ENCODE assay signal across 8 cellular contexts in genomic region chr2:171159326-171160118, GRCh38. TPM values are rescaled to one million over a fixed set of nuclear protein-coding genes. Genes with fewer than 3 reads are reported as not detected.
DNase-seq lines count a peak whose midpoint lies in the region; ATAC-seq, FAIRE-seq and TF ChIP-seq lines count a peak whose summit lies in the region.

No MANE protein-coding gene starts in this region.

- no peaks in the 10 kb centered on the region for H3K36me3 ChIP-seq in HepG2 (replicated peaks in 1 of 2; ENCODE audit: control insufficient read depth in 1 of 2, insufficient read depth in 2 of 2, low read length in 2 of 2)

- WGBS in HepG2 (ENCODE audit: low lambda C conversion rate): under 1% methylated on average over 38 of the region's 38 CpGs

- peak; percentile 40; the same call in 1 of the 2 replicates for TF ChIP-seq RAD21 in HepG2 (CRISPR knock-in tag; IDR thresholded peaks at IDR 0.05)

- H4K20me1 ChIP-seq in HepG2 (ENCODE audit: insufficient read depth, low read length): peaks cover 45% of the 10 kb centered on the region

- peaks cover 60% of the 10 kb centered on the region for H3K4me1 ChIP-seq in HepG2 (ENCODE audit: insufficient read depth, low read length)

- H3K27ac ChIP-seq in HepG2 (ENCODE audit: extremely low read length, insufficient read depth, low read length): peak overlapping the region; percentile 96

- intact Hi-C loops in HepG2 (cut with micrococcal nuclease; ENCODE audit: unreplicated experiment): loop anchor here (1.0 to 5.0 kb wide), 4 partner anchors 72 to 273 kb away; partner anchors contain the start of genes DCAF17 and METTL8

- TF ChIP-seq CTCF in HFF-Myc (IDR thresholded peaks at IDR 0.05; ENCODE audit: low read depth, low read length, missing control alignments): peak; percentile 55
- TF ChIP-seq CTCF in HepG2 (CRISPR knock-in tag; IDR thresholded peaks at IDR 0.05): peak; percentile 78

- H3K27me3 ChIP-seq in HepG2 (ENCODE audit: control insufficient read depth in 1 of 2, insufficient read depth in 2 of 2, low read length in 2 of 2): no peaks in the 10 kb centered on the region; a peak in 1 of 5 replicates

- TF ChIP-seq EP300 in HepG2 (IDR thresholded peaks at IDR 0.05; ENCODE audit: low read depth in 2 of 2, low read length in 2 of 2) (peak in 1 of 2 experiments; percentile 17; a peak in 1 of 4 replicates), HepG2 (CRISPR knock-in tag; IDR thresholded peaks at IDR 0.05; ENCODE audit: borderline replicate concordance) (no peak)

- peak; percentile 77 to 88 for TF ChIP-seq POLR2A in HepG2 (IDR thresholded peaks at IDR 0.05; ENCODE audit: insufficient read depth in 1 of 2, low read depth in 2 of 2, low read length in 2 of 2)

- H3K9ac ChIP-seq in HepG2 (ENCODE audit: insufficient read depth, low read depth, low read length): peak overlapping the region; percentile 95

- POLR2A ChIA-PET in HepG2 (lab: Yijun Ruan, JAX): interaction anchor here (0.7 to 3.3 kb wide), 11 partner anchors 8 to 274 kb away, joined by 3 to 24 read pairs (median 6); partner anchors contain the start of genes DCAF17, GORASP2 and METTL8

- H2AFZ ChIP-seq in HepG2 (ENCODE audit: low read length): no peak overlapping the region

- peak; percentile 63 for ATAC-seq in HepG2

- DNase-seq in GF-D8 (lab: John Stamatoyannopoulos, UW) (peak; percentile 34), HFF-Myc (ENCODE audit: extremely low read depth, low read depth) (peak; percentile 17), NCI-H2227 treated with DMSO at 0.1 percent for 48 hours (lab: John Stamatoyannopoulos, UW) (peak; percentile 82), dedifferentiated amniotic fluid mesenchymal stem cell (ENCODE audit: extremely low spot score) (peak; percentile 64), HepG2 (ENCODE audit: low spot score) (peak; percentile 66), HPDE6-E6E7 (ENCODE audit: extremely low spot score) (no peak)
- DNase-seq in activated CD4-positive, alpha-beta T cell treated with anti-CD3 and anti-CD28 coated beads, Interleukin-2, amount 50 U/mL, for 1 hour: peak; percentile 52
- peak; percentile 24 for DNase-seq in stimulated activated CD4-positive, alpha-beta T cell treated with anti-CD3 and anti-CD28 coated beads, Interleukin-2, amount 100 ng/mL, for 4 hours (ENCODE audit: low read depth)

- H3K4me2 ChIP-seq in HepG2 (ENCODE audit: low read depth, low read length): peak overlapping the region; percentile 84

- peaks cover 62% of the 10 kb centered on the region for H3K79me2 ChIP-seq in HepG2 (ENCODE audit: insufficient read depth, low read length)

- H3K9me3 ChIP-seq in HepG2 (ENCODE audit: low read length): no peaks in the 10 kb centered on the region

- no peak for FAIRE-seq in HepG2 (lab: Jason Lieb, UNC)

- BruUV-seq in HepG2 (replicated peaks; lab: Mats Ljungman, UMichigan): no TSS peak

- CTCF ChIA-PET in HepG2 (lab: Yijun Ruan, JAX; ENCODE audit: low intra/inter-chr PET ratio, low total read pairs): no interaction called here

- in situ Hi-C loops in HepG2 (cut with HindIII; ENCODE audit: extremely low pct_ligation_motif_present, low pct_unique_long_range_greater_than_20kb): loop anchor here (5.0 to 10.0 kb wide), 3 partner anchors 187 to 445 kb away; partner anchors contain the start of gene SP5

- H3K4me3 ChIP-seq in HFF-Myc (replicated peaks; ENCODE audit: low read depth, low read length) (peak overlapping the region; percentile 86), HepG2 (replicated peaks in 1 of 3; ENCODE audit: insufficient read depth in 1 of 3, low read depth in 2 of 3, low read length in 3 of 3) (peak overlapping the region; percentile 73 to 91 (median 90))

TF ChIP-seq in HepG2, 621 proteins besides CTCF, POLR2A, EP300 and RAD21 (continues in another document):
- peak; percentile 68 for TF ChIP-seq ZSCAN31 (CRISPR knock-in tag; IDR thresholded peaks at IDR 0.05; ENCODE audit: low read depth)
- TF ChIP-seq IRF2 (CRISPR knock-in tag; IDR thresholded peaks at IDR 0.05): no peak; the same call in 1 of the 2 replicates
- 0 out of 2 replicates have a peak, but pooled peaks have one; percentile 12 for TF ChIP-seq ZSCAN30 (CRISPR knock-in tag; IDR thresholded peaks at IDR 0.05)
- TF ChIP-seq RNF219 (CRISPR knock-in tag; IDR thresholded peaks at IDR 0.05): peak; percentile 38; the same call in 1 of the 2 replicates
- no peak for TF ChIP-seq MAF1 (CRISPR knock-in tag; IDR thresholded peaks at IDR 0.05; ENCODE audit: borderline replicate concordance)
- TF ChIP-seq ZNF414 (CRISPR knock-in tag; IDR thresholded peaks at IDR 0.05): no peak
- TF ChIP-seq NFKB2 (CRISPR knock-in tag; IDR thresholded peaks at IDR 0.05; ENCODE audit: borderline replicate concordance): peak; percentile 51; the same call in 1 of the 2 replicates
- TF ChIP-seq ZNF777 (CRISPR knock-in tag; IDR thresholded peaks at IDR 0.05): no peak
- TF ChIP-seq ZNF552 (CRISPR knock-in tag; IDR thresholded peaks at IDR 0.05; ENCODE audit: borderline replicate concordance): no peak
- TF ChIP-seq ZNF589 (CRISPR knock-in tag; conservative IDR thresholded peaks at IDR 0.05): no peak
- TF ChIP-seq ATM (IDR thresholded peaks at IDR 0.05; ENCODE audit: borderline replicate concordance): no peak
- 0 out of 2 replicates have a peak, but pooled peaks have one; percentile 53 for TF ChIP-seq MYC (CRISPR knock-in tag; IDR thresholded peaks at IDR 0.05; ENCODE audit: borderline replicate concordance)
- no peak for TF ChIP-seq NFRKB (IDR thresholded peaks at IDR 0.05)
- TF ChIP-seq TCF12 (IDR thresholded peaks at IDR 0.05): no peak
- TF ChIP-seq TCF12 (CRISPR knock-in tag; IDR thresholded peaks at IDR 0.05): 0 out of 2 replicates have a peak, but pooled peaks have one; percentile 44
- no peak for TF ChIP-seq ZNF367 (CRISPR knock-in tag; IDR thresholded peaks at IDR 0.05; ENCODE audit: borderline replicate concordance)
- TF ChIP-seq ZNF331 (CRISPR knock-in tag; IDR thresholded peaks at IDR 0.05): no peak
- no peak for TF ChIP-seq ZNF460 (CRISPR knock-in tag; IDR thresholded peaks at IDR 0.05; ENCODE audit: borderline replicate concordance)
- TF ChIP-seq ZNF746 (CRISPR knock-in tag; IDR thresholded peaks at IDR 0.05): no peak
- TF ChIP-seq MAZ (IDR thresholded peaks at IDR 0.05; ENCODE audit: borderline replicate concordance, low read depth, low read length): 0 out of 2 replicates have a peak, but pooled peaks have one; percentile 72
- TF ChIP-seq MAZ (CRISPR knock-in tag; IDR thresholded peaks at IDR 0.05; ENCODE audit: low read depth): no peak; the same call in 1 of the 2 replicates
- no peak for TF ChIP-seq FOXM1 (CRISPR knock-in tag; IDR thresholded peaks at IDR 0.05)
- TF ChIP-seq CBX5 (CRISPR knock-in tag; IDR thresholded peaks at IDR 0.05; ENCODE audit: borderline replicate concordance): 0 out of 2 replicates have a peak, but pooled peaks have one; percentile 11
- peak; percentile 91 for TF ChIP-seq KDM5A (IDR thresholded peaks at IDR 0.05; ENCODE audit: borderline replicate concordance, low read length)
- TF ChIP-seq MAFF (IDR thresholded peaks at IDR 0.05; ENCODE audit: low read depth, low read length): no peak

RNA-seq across cellular contexts. Expression of gene TLK1, which starts 1.2 kb away (rescaled TPM):
- 28.7 and 52.7 TPM in 2 replicates for total RNA-seq in HepG2 (2016; rRNA removed; fragmentation: Illumina TruSeq; extraction: Trizol)
- total RNA-seq in HepG2 (2016; cell fraction: cytosol; rRNA removed; fragmentation: Illumina TruSeq; extraction: Trizol; ENCODE audit: low read depth): 32.6 and 34.2 TPM in 2 replicates
- total RNA-seq in HepG2 (2016; cell fraction: insoluble cytoplasmic fraction; rRNA removed; fragmentation: Illumina TruSeq; extraction: Trizol): 25.7 and 45.4 TPM in 2 replicates
- total RNA-seq in HepG2 (2016; cell fraction: membrane; rRNA removed; fragmentation: Illumina TruSeq; extraction: Trizol): 38.6 and 48.1 TPM in 2 replicates
- 41.9 and 51.6 TPM in 2 replicates for total RNA-seq in HepG2 (2016; cell fraction: nucleus; rRNA removed; fragmentation: Illumina TruSeq; extraction: Trizol)
- 12.8 and 16.8 TPM in 2 replicates for polyA plus RNA-seq in HepG2 (2011; rRNA removed)
- polyA plus RNA-seq in HepG2 (2011; cell fraction: cytosol; rRNA removed): 5.1 and 8.5 TPM in 2 replicates
- polyA plus RNA-seq in HepG2 (2011; cell fraction: nucleus; rRNA removed): 9.6 and 11.0 TPM in 2 replicates
- 27.7 and 38.6 TPM in 2 replicates for polyA plus RNA-seq in HepG2 (2012)
- 3.4 and 3.8 TPM in 2 replicates for polyA plus RNA-seq in HepG2 (2016; cell fraction: cytosol; fragmentation: Illumina TruSeq; extraction: Trizol; ENCODE audit: low read depth)
- 42.1 and 48.4 TPM in 2 replicates for polyA plus RNA-seq in HepG2 (2016; cell fraction: insoluble cytoplasmic fraction; fragmentation: Illumina TruSeq; extraction: Trizol; ENCODE audit: low read depth)
- 15.6 and 16.8 TPM in 2 replicates for polyA plus RNA-seq in HepG2 (2016; cell fraction: membrane; fragmentation: Illumina TruSeq; extraction: Trizol; ENCODE audit: low read depth)
- 38.9 and 40.3 TPM in 2 replicates for polyA plus RNA-seq in HepG2 (2016; cell fraction: nucleus; fragmentation: Illumina TruSeq; extraction: Trizol; ENCODE audit: insufficient read depth, low read depth)
- 9.1 and 17.3 TPM in 2 replicates for polyA minus RNA-seq in HepG2 (2011; rRNA and poly(A)+ RNA removed; ENCODE audit: low replicate concordance)
- 37.8 and 45.8 TPM in 2 replicates for polyA minus RNA-seq in HepG2 (2011; cell fraction: cytosol; rRNA and poly(A)+ RNA removed)
- polyA minus RNA-seq in HepG2 (2011; cell fraction: nucleus; rRNA and poly(A)+ RNA removed): 67.2 and 68.9 TPM in 2 replicates
